Comparison of ENCODE assay signal across 10 cellular contexts in genomic region chr1:210374600-210374953, GRCh38. TPM values are rescaled to one million over a fixed set of nuclear protein-coding genes. Genes with fewer than 3 reads are reported as not detected.
DNase-seq lines count a peak whose midpoint lies in the region; ATAC-seq and TF ChIP-seq lines count a peak whose summit lies in the region.
"Had no signal": no experiment of that assay in that cellular context is flagged by ENCODE, and none has a peak within 500 bp of the region (broad histone marks: within the 10 kb centered on the region; RNA-seq: fewer than 3 reads in every experiment).

No MANE protein-coding gene starts in this region.

- no TSS peak for BruUV-seq in Panc1 (replicated peaks; lab: Mats Ljungman, UMichigan)

- H3K27me3 ChIP-seq in Panc1 (ENCODE audit: control insufficient read depth, insufficient read depth, low read length) = no peaks in the 10 kb centered on the region

- peaks cover 20% of the 10 kb centered on the region for H3K4me1 ChIP-seq in Panc1 (ENCODE audit: control insufficient read depth, insufficient read depth, low read length)

- H3K9me3 ChIP-seq in Panc1 (ENCODE audit: control insufficient read depth, insufficient read depth, low read depth, low read length) = no peaks in the 10 kb centered on the region

- DNase-seq in activated naive CD4-positive, alpha-beta T cell treated with anti-CD3 and anti-CD28 coated beads, Interleukin-2, amount 50 U/mL, for 72 hours (ENCODE audit: low spot score in 2 of 2) = no peak
- no peak for DNase-seq in activated naive CD4-positive, alpha-beta T cell (lab: John Stamatoyannopoulos, UW)
- DNase-seq in Panc1 (ENCODE audit: low read depth, low spot score) (no peak), epithelial cell of prostate (ENCODE audit: low read depth, low spot score) (no peak), NCI-H2171 (lab: John Stamatoyannopoulos, UW) (no peak), nucleus accumbens (lab: John Stamatoyannopoulos, UW) (no peak)
- DNase-seq in stimulated activated naive CD8-positive, alpha-beta T cell treated with anti-CD3 and anti-CD28 coated beads, Interleukin-15, amount 100 ng/mL, for 72 hours = no peak
- DNase-seq: cortex of kidney had no signal

- H3K36me3 ChIP-seq in Panc1 (ENCODE audit: control insufficient read depth, insufficient read depth, low read length) = no peaks in the 10 kb centered on the region

- intact Hi-C loops in Panc1 (cut with micrococcal nuclease; ENCODE audit: unreplicated experiment) = no loop called here

- POLR2A ChIA-PET in Panc1 (lab: Charles Lee) = interaction anchor here (0.6 to 0.8 kb wide), 2 partner anchors 15 to 73 kb away, joined by 3 read pairs; no protein-coding TSS in a partner anchor

- H3K4me1 Mint-ChIP-seq in stimulated activated naive CD8-positive, alpha-beta T cell treated with anti-CD3 and anti-CD28 coated beads, Interleukin-15, amount 100 ng/mL, for 72 hours = peaks cover 51% of the 10 kb centered on the region

- H3K27ac ChIP-seq in Panc1 (ENCODE audit: low read length) (peak overlapping the region; percentile 92), epithelial cell of prostate (peak overlapping the region; percentile 86)

- H3K36me3 Mint-ChIP-seq in activated naive CD4-positive, alpha-beta T cell treated with anti-CD3 and anti-CD28 coated beads, Interleukin-2, amount 50 U/mL, for 72 hours = peaks cover 0 to 6% of the 10 kb centered on the region in 2 donors

- H3K4me3 Mint-ChIP-seq in stimulated activated naive CD8-positive, alpha-beta T cell treated with anti-CD3 and anti-CD28 coated beads, Interleukin-15, amount 100 ng/mL, for 72 hours = peak overlapping the region in 1 of 2 donors; percentile 47
- H3K4me3 Mint-ChIP-seq: T-helper 2 cell treated with Interferon-gamma antibody and Interleukin-4, amounts not matched to agents 5 μg/mL and 100 μg/mL, for 36 hours had no signal

- CTCF ChIA-PET in Panc1 (lab: Charles Lee) = interaction anchor here (0.6 to 1.5 kb wide), 4 partner anchors 14 to 1557 kb away, joined by 3 to 8 read pairs (median 4); partner anchors contain the start of gene KCNH1

- peak overlapping the region; percentile 64 to 100 for H3K27ac Mint-ChIP-seq in activated naive CD4-positive, alpha-beta T cell treated with anti-CD3 and anti-CD28 coated beads, Interleukin-2, amount 50 U/mL, for 72 hours
- peak overlapping the region; percentile 99 to 100 for H3K27ac Mint-ChIP-seq in stimulated activated naive CD8-positive, alpha-beta T cell treated with anti-CD3 and anti-CD28 coated beads, Interleukin-15, amount 100 ng/mL, for 72 hours

- peak; percentile 8 to 15 for ATAC-seq in activated naive CD4-positive, alpha-beta T cell treated with anti-CD3 and anti-CD28 coated beads, Interleukin-2, amount 50 U/mL, for 72 hours
- ATAC-seq in Panc1 (no peak), HG02798 (IDR thresholded peaks at IDR 0.05; ENCODE audit: poor library complexity, unreplicated experiment) (no peak)
- ATAC-seq in stimulated activated naive CD8-positive, alpha-beta T cell treated with anti-CD3 and anti-CD28 coated beads, Interleukin-15, amount 100 ng/mL, for 72 hours = peak; percentile 40

- no peaks in the 10 kb centered on the region for H3K9me3 Mint-ChIP-seq in activated naive CD4-positive, alpha-beta T cell treated with anti-CD3 and anti-CD28 coated beads, Interleukin-2, amount 50 U/mL, for 72 hours
- no peaks in the 10 kb centered on the region for H3K9me3 Mint-ChIP-seq in stimulated activated naive CD8-positive, alpha-beta T cell treated with anti-CD3 and anti-CD28 coated beads, Interleukin-15, amount 100 ng/mL, for 72 hours
- H3K9me3 Mint-ChIP-seq: T-helper 2 cell treated with Interferon-gamma antibody and Interleukin-4, amounts not matched to agents 5 μg/mL and 100 μg/mL, for 36 hours had no signal

- H3K27me3 Mint-ChIP-seq in stimulated activated naive CD8-positive, alpha-beta T cell treated with anti-CD3 and anti-CD28 coated beads, Interleukin-15, amount 100 ng/mL, for 72 hours = peaks cover 17% of the 10 kb centered on the region

- in situ Hi-C loops in Panc1 (cut with HindIII; ENCODE audit: low pct_unique_long_range_greater_than_20kb, low sequenced_read_pairs) = no loop called here

- peak; percentile 66 for TF ChIP-seq CTCF in Panc1 (IDR thresholded peaks at IDR 0.05)

- H3K4me3 ChIP-seq in Panc1 (ENCODE audit: low read depth in 2 of 2, low read length in 2 of 2) = no peak overlapping the region

RNA-seq across cellular contexts. Expression of gene HHAT, which starts 45.9 kb away (rescaled TPM):
- 1 to 10 TPM in 1 of 2 donors, under 1 TPM in 1; 0.59 to 1.9 TPM for total RNA-seq in activated naive CD4-positive, alpha-beta T cell treated with anti-CD3 and anti-CD28 coated beads, Interleukin-2, amount 50 U/mL, for 72 hours
- 2.3 TPM for total RNA-seq in Panc1 (2021; ENCODE audit: unreplicated experiment)
- polyA plus RNA-seq in Panc1 (2012; ENCODE audit: insufficient read length) = 2.4 TPM

Comparison
In these comparisons a context has a peak if more than half of its experiments do, and no peak if none do; other contexts are left out.
1. ATAC-seq: peak in activated naive CD4-positive, alpha-beta T cell treated with anti-CD3 and anti-CD28 coated beads, Interleukin-2, amount 50 U/mL, for 72 hours (2 of 2) and stimulated activated naive CD8-positive, alpha-beta T cell treated with anti-CD3 and anti-CD28 coated beads, Interleukin-15, amount 100 ng/mL, for 72 hours (single experiment); none in Panc1 (single experiment) and HG02798 (single experiment).